In genomic region chr9:125893277-125893676, GRCh38 we compare ENCODE assay signal across 15 cellular contexts.
A peak's percentile ranks its signal among the peaks of the same experiment; 100 is the strongest.
DNase-seq lines count a peak whose midpoint lies in the region; ATAC-seq and TF ChIP-seq lines count a peak whose summit lies in the region.
"Had no signal": no experiment of that assay in that cellular context is flagged by ENCODE, and none has a peak within 500 bp of the region (broad histone marks: within the 10 kb centered on the region; RNA-seq: fewer than 3 reads in every experiment).

No MANE protein-coding gene starts in this region.

- peaks cover 7% of the 10 kb centered on the region for H3K27me3 Mint-ChIP-seq in type B pancreatic cell

- peaks cover 40% of the 10 kb centered on the region for H3K4me1 Mint-ChIP-seq in type B pancreatic cell (ENCODE audit: unreplicated experiment)

- H4K8ac ChIP-seq in mesendoderm (ENCODE audit: low read depth, low read length), result peak overlapping the region; percentile 86

- no peak overlapping the region for H3K4me3 Mint-ChIP-seq in type B pancreatic cell
- H3K4me3 Mint-ChIP-seq: CD4-positive, CD25-positive, alpha-beta regulatory T cell had no signal

- ATAC-seq in Panc1 (no peak), GM21381 (IDR thresholded peaks at IDR 0.05; ENCODE audit: unreplicated experiment) (no peak), GM21786 (IDR thresholded peaks at IDR 0.05; ENCODE audit: unreplicated experiment) (no peak)
- ATAC-seq: HepG2 had no signal

- H3K9ac ChIP-seq in mesendoderm (ENCODE audit: low read length), result no peak overlapping the region
- H3K9ac ChIP-seq: BLaER1 treated with 17β-estradiol and CSF1 and Interleukin-3, amounts not matched to agents 10 nM and 100 nM had no signal

- POLR2A ChIA-PET in HEK293 (lab: Yijun Ruan, JAX) (no interaction called here), Panc1 (lab: Charles Lee) (no interaction called here)

- peaks cover 49% of the 10 kb centered on the region for H3K4me1 ChIP-seq in HEK293 (ENCODE audit: control insufficient read depth, insufficient read depth, low read length)
- H3K4me1 ChIP-seq in Panc1 (ENCODE audit: control insufficient read depth, insufficient read depth, low read length), result peaks cover 35% of the 10 kb centered on the region
- H3K4me1 ChIP-seq in mesendoderm (ENCODE audit: control insufficient read depth, low read depth, low read length), result peaks cover 2% of the 10 kb centered on the region

- peaks cover 2% of the 10 kb centered on the region for H3K79me2 ChIP-seq in mesendoderm (ENCODE audit: control insufficient read depth, insufficient read depth, low read length)

- no peak overlapping the region for H4K5ac ChIP-seq in mesendoderm (ENCODE audit: low read length)

- H3K4me3 ChIP-seq in HEK293 (ENCODE audit: low read depth, low read length), result no peak overlapping the region
- H3K4me3 ChIP-seq in Panc1 (ENCODE audit: low read depth in 2 of 2, low read length in 2 of 2), result no peak overlapping the region
- no peak overlapping the region for H3K4me3 ChIP-seq in mesendoderm (ENCODE audit: low read length)
- H3K4me3 ChIP-seq: BLaER1 treated with 17β-estradiol and CSF1 and Interleukin-3, amounts not matched to agents 10 nM and 100 nM had no signal

- H3K27me3 ChIP-seq in Panc1 (ENCODE audit: control insufficient read depth, insufficient read depth, low read length) (no peaks in the 10 kb centered on the region), mesendoderm (ENCODE audit: insufficient read depth, low read length, poor library complexity) (no peaks in the 10 kb centered on the region)

- H3K36me3 Mint-ChIP-seq in type B pancreatic cell, result no peaks in the 10 kb centered on the region
- H3K36me3 Mint-ChIP-seq: CD4-positive, CD25-positive, alpha-beta regulatory T cell had no signal

- no peak overlapping the region for H3K4me2 ChIP-seq in mesendoderm (ENCODE audit: low read length)
- H3K4me2 ChIP-seq: BLaER1 treated with 17β-estradiol and CSF1 and Interleukin-3, amounts not matched to agents 10 nM and 100 nM had no signal

- no peak overlapping the region for H3K27ac Mint-ChIP-seq in type B pancreatic cell
- H3K27ac Mint-ChIP-seq: CD4-positive, CD25-positive, alpha-beta regulatory T cell had no signal

- H3K79me1 ChIP-seq in mesendoderm (ENCODE audit: low read length), result peaks cover 2% of the 10 kb centered on the region

- H2BK15ac ChIP-seq in mesendoderm (replicated peaks; ENCODE audit: low read depth), result no peak overlapping the region

- H3K18ac ChIP-seq in mesendoderm (ENCODE audit: low read length), result no peak overlapping the region

- DNase-seq in DMS53 (lab: John Stamatoyannopoulos, UW), result peak; percentile 46
- DNase-seq in DMS53 treated with DMSO at 0.1 percent for 48 hours (lab: John Stamatoyannopoulos, UW; ENCODE audit: unreplicated experiment), result no peak
- DNase-seq in Panc1 (ENCODE audit: low read depth, low spot score), result no peak
- no peak for DNase-seq in mesendoderm
- no peak for DNase-seq in type B pancreatic cell (ENCODE audit: extremely low spot score, unreplicated experiment)
- DNase-seq: AML-193; CD4-positive, CD25-positive, alpha-beta regulatory T cell; DMS79; H7 had no signal

- H3K9me3 Mint-ChIP-seq in type B pancreatic cell, result no peaks in the 10 kb centered on the region
- H3K9me3 Mint-ChIP-seq: CD4-positive, CD25-positive, alpha-beta regulatory T cell had no signal

- intact Hi-C loops in Panc1 (cut with micrococcal nuclease; ENCODE audit: unreplicated experiment), result no loop called here

- H2BK5ac ChIP-seq in mesendoderm (ENCODE audit: low read length), result no peak overlapping the region

- no peak overlapping the region for H2BK120ac ChIP-seq in mesendoderm (ENCODE audit: low read depth, low read length)

- CTCF ChIA-PET in HEK293 (lab: Yijun Ruan, JAX), result no interaction called here
- CTCF ChIA-PET in Panc1 (lab: Charles Lee), result no interaction called here

- no peak for TF ChIP-seq CTCF in HEK293 (tag by site-specific recombination; IDR thresholded peaks at IDR 0.05)
- TF ChIP-seq CTCF in Panc1 (IDR thresholded peaks at IDR 0.05), result no peak
- TF ChIP-seq CTCF in type B pancreatic cell (conservative IDR thresholded peaks at IDR 0.05), result no peak

- H3K27ac ChIP-seq in HEK293 (ENCODE audit: extremely low read depth, low read depth, low read length) (no peak overlapping the region), Panc1 (ENCODE audit: low read length) (peak overlapping the region; percentile 34; the same call in 1 of the 2 replicates), mesendoderm (ENCODE audit: low read depth, low read length) (no peak overlapping the region)
- H3K27ac ChIP-seq: 22Rv1; BLaER1 treated with 17β-estradiol and CSF1 and Interleukin-3, amounts not matched to agents 10 nM and 100 nM had no signal

- H3K36me3 ChIP-seq in HEK293 (ENCODE audit: control insufficient read depth in 2 of 2, insufficient read depth in 1 of 2, low read length in 2 of 2) (no peaks in the 10 kb centered on the region), Panc1 (ENCODE audit: control insufficient read depth, insufficient read depth, low read length) (no peaks in the 10 kb centered on the region), mesendoderm (ENCODE audit: control insufficient read depth, insufficient read depth, low read length) (no peaks in the 10 kb centered on the region)
- H3K36me3 ChIP-seq: BLaER1 treated with 17β-estradiol and CSF1 and Interleukin-3, amounts not matched to agents 10 nM and 100 nM had no signal

- H3K56ac ChIP-seq in mesendoderm (ENCODE audit: low read length), result no peak overlapping the region

- no peaks in the 10 kb centered on the region for H3K9me3 ChIP-seq in HEK293 (ENCODE audit: control insufficient read depth, insufficient read depth, low read depth, low read length)
- H3K9me3 ChIP-seq in Panc1 (ENCODE audit: control insufficient read depth, insufficient read depth, low read depth, low read length), result no peaks in the 10 kb centered on the region

- in situ Hi-C loops in Panc1 (cut with HindIII; ENCODE audit: low pct_unique_long_range_greater_than_20kb, low sequenced_read_pairs), result no loop called here

- no peak overlapping the region for H3K23ac ChIP-seq in mesendoderm (ENCODE audit: low read length)

- H2AK5ac ChIP-seq in mesendoderm (ENCODE audit: low read length), result no peak overlapping the region

- no peak overlapping the region for H3K4ac ChIP-seq in mesendoderm (ENCODE audit: low read depth, low read length)

- no TSS peak for BruUV-seq in Panc1 (replicated peaks; lab: Mats Ljungman, UMichigan)

- WGBS in mesendoderm (ENCODE audit: extremely low coverage, insufficient coverage, low lambda C conversion rate), result no CpG with 5 or more reads among the region's 2 CpGs

TF ChIP-seq in HEK293, 187 proteins besides CTCF, POLR2A, EP300 and RAD21:
- TF ChIP-seq BCL6B (tag by site-specific recombination; IDR thresholded peaks at IDR 0.05), result no peak
- no peak for TF ChIP-seq ZNF530 (tag by site-specific recombination; IDR thresholded peaks at IDR 0.05; ENCODE audit: low read depth)
- peak; percentile 76 for TF ChIP-seq SCRT2 (tag by site-specific recombination; IDR thresholded peaks at IDR 0.05)
- no peak for TF ChIP-seq ZSCAN5A (tag by site-specific recombination; IDR thresholded peaks at IDR 0.05)
- TF ChIP-seq ZNF16 (tag by site-specific recombination; IDR thresholded peaks at IDR 0.05; ENCODE audit: low read depth), result no peak
- no peak for TF ChIP-seq ZNF561 (tag by site-specific recombination; IDR thresholded peaks at IDR 0.05; ENCODE audit: borderline replicate concordance)
- TF ChIP-seq SCRT1 (tag by site-specific recombination; IDR thresholded peaks at IDR 0.05; ENCODE audit: borderline replicate concordance), result peak; percentile 19; the same call in 1 of the 2 replicates
- no peak for TF ChIP-seq ZNF239 (tag by site-specific recombination; IDR thresholded peaks at IDR 0.05)
- TF ChIP-seq ZNF776 (tag by site-specific recombination; IDR thresholded peaks at IDR 0.05; ENCODE audit: borderline replicate concordance), result no peak
- no peak for TF ChIP-seq ZNF426 (tag by site-specific recombination; IDR thresholded peaks at IDR 0.05)
